ENCODE assay signal across 18 cellular contexts in the genomic region with DNA sequence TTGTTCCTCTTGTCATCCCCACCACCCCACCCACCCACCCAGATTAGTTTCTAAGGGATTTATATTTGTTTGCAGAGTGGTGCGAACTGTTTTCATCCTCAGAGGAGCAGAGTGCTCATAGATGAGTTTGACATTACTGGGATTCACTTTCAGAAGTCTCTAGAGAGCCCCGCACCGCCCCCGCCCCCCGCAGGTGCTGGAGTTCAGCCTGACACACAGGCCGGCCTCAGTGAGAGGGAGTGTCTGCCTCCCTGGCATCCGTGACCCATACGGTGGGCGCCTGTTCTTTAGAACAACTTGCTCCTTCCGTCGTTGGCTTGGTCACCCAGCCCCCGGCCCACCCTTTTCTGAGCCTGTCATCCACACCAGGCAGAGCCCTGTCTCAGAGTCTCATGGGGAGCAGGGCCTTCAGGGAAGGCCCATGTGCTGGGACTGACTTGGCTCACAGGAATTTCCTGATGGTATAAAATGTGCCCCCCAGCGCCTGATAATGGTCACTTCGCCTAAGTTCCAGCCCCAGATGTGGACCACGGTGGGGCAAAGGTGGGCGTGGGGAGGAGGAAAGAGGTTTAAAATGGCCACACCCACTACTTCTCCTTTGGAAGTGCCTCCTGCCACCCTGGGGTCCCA. TPM values are rescaled to one million over a fixed set of nuclear protein-coding genes. Genes with fewer than 3 reads are reported as not detected.
DNase-seq lines count a peak whose midpoint lies in the region; ATAC-seq and TF ChIP-seq lines count a peak whose summit lies in the region.
"Had no signal": no experiment of that assay in that cellular context is flagged by ENCODE, and none has a peak within 500 bp of the region (broad histone marks: within the 10 kb centered on the region; RNA-seq: fewer than 3 reads in every experiment).

No MANE protein-coding gene starts in this region.

- H3K36me3 ChIP-seq in endodermal cell (ENCODE audit: control insufficient read depth, insufficient read depth, low read length): no peaks in the 10 kb centered on the region
- no peaks in the 10 kb centered on the region for H3K36me3 ChIP-seq in tibial nerve
- no peaks in the 10 kb centered on the region for H3K36me3 ChIP-seq in Caco-2 (ENCODE audit: control insufficient read depth, insufficient read depth, low read length)

- no peak overlapping the region for H3K4me3 Mint-ChIP-seq in activated CD8-positive, alpha-beta T cell treated with anti-CD3 and anti-CD28 coated beads for 36 hours
- no peak overlapping the region for H3K4me3 Mint-ChIP-seq in activated CD8-positive, alpha-beta T cell treated with anti-CD3 and anti-CD28 coated beads, Interleukin-2, amount 10 ng/mL, durations not matched to agents 7 days and 5 days
- no peak overlapping the region for H3K4me3 Mint-ChIP-seq in endodermal cell
- no peak overlapping the region for H3K4me3 Mint-ChIP-seq in osteocyte (ENCODE audit: unreplicated experiment)
- H3K4me3 Mint-ChIP-seq in Caco-2 (ENCODE audit: unreplicated experiment): no peak overlapping the region
- H3K4me3 Mint-ChIP-seq: activated naive CD8-positive, alpha-beta T cell treated with anti-CD3 and anti-CD28 coated beads, Interleukin-2, amount 10 ng/mL, durations not matched to agents 7 days and 5 days had no signal

- H3K9me3 ChIP-seq in endodermal cell (ENCODE audit: control insufficient read depth, low read length) (no peaks in the 10 kb centered on the region), tibial nerve (no peaks in the 10 kb centered on the region), Caco-2 (no peaks in the 10 kb centered on the region)

- POLR2A ChIA-PET in activated CD8-positive, alpha-beta T cell treated with anti-CD3 and anti-CD28 coated beads for 36 hours (lab: Charles Lee): interaction anchor here (0.5 to 1.0 kb wide), 3 partner anchors 10 to 41 kb away, joined by 3 to 4 read pairs (median 3); no protein-coding TSS in a partner anchor
- POLR2A ChIA-PET in activated CD8-positive, alpha-beta T cell treated with anti-CD3 and anti-CD28 coated beads, Interleukin-2, amount 10 ng/mL, durations not matched to agents 7 days and 5 days (lab: Charles Lee): no interaction called here
- POLR2A ChIA-PET in Caco-2 (lab: Charles Lee): no interaction called here

- no peak for TF ChIP-seq CTCF in activated CD8-positive, alpha-beta T cell treated with anti-CD3 and anti-CD28 coated beads for 36 hours (IDR thresholded peaks at IDR 0.05)
- TF ChIP-seq CTCF in endodermal cell (conservative IDR thresholded peaks at IDR 0.05) (peak; percentile 18), osteocyte (IDR thresholded peaks at IDR 0.05) (no peak), tibial nerve (IDR thresholded peaks at IDR 0.05) (no peak), Caco-2 (IDR thresholded peaks at IDR 0.05; ENCODE audit: insufficient read depth in 1 of 2, low read depth in 1 of 2, low read length in 1 of 2, severe bottlenecking in 1 of 2, unreplicated experiment in 1 of 2) (no peak)

- H3K4me1 ChIP-seq in endodermal cell (ENCODE audit: control insufficient read depth, insufficient read depth, low read length) (no peaks in the 10 kb centered on the region), tibial nerve (peaks cover 0 to 26% (median 7%) of the 10 kb centered on the region in 4 donors), Caco-2 (no peaks in the 10 kb centered on the region)

- no peak for TF ChIP-seq POLR2A in tibial nerve (IDR thresholded peaks at IDR 0.05)

- H3K4me1 Mint-ChIP-seq in activated CD8-positive, alpha-beta T cell treated with anti-CD3 and anti-CD28 coated beads for 36 hours (ENCODE audit: low read depth): peaks cover 71% of the 10 kb centered on the region
- H3K4me1 Mint-ChIP-seq in activated CD8-positive, alpha-beta T cell treated with anti-CD3 and anti-CD28 coated beads, Interleukin-2, amount 10 ng/mL, durations not matched to agents 7 days and 5 days (ENCODE audit: low read depth): peaks cover 28% of the 10 kb centered on the region
- H3K4me1 Mint-ChIP-seq in endodermal cell: no peaks in the 10 kb centered on the region
- peaks cover 58% of the 10 kb centered on the region for H3K4me1 Mint-ChIP-seq in osteocyte (ENCODE audit: unreplicated experiment)
- no peaks in the 10 kb centered on the region for H3K4me1 Mint-ChIP-seq in Caco-2 (ENCODE audit: low read depth, unreplicated experiment)

- CTCF ChIA-PET in activated CD8-positive, alpha-beta T cell treated with anti-CD3 and anti-CD28 coated beads for 36 hours (lab: Charles Lee): interaction anchor here (1.1 kb wide), 1 partner anchor 77 kb away, joined by 3 read pairs; no protein-coding TSS in a partner anchor
- CTCF ChIA-PET in activated CD8-positive, alpha-beta T cell treated with anti-CD3 and anti-CD28 coated beads, Interleukin-2, amount 10 ng/mL, durations not matched to agents 7 days and 5 days (lab: Charles Lee): no interaction called here
- CTCF ChIA-PET in Caco-2 (lab: Charles Lee): no interaction called here

- H3K27me3 Mint-ChIP-seq in activated CD8-positive, alpha-beta T cell treated with anti-CD3 and anti-CD28 coated beads for 36 hours: no peaks in the 10 kb centered on the region
- H3K27me3 Mint-ChIP-seq in activated CD8-positive, alpha-beta T cell treated with anti-CD3 and anti-CD28 coated beads, Interleukin-2, amount 10 ng/mL, durations not matched to agents 7 days and 5 days (ENCODE audit: low read depth): no peaks in the 10 kb centered on the region
- peaks cover 5% of the 10 kb centered on the region for H3K27me3 Mint-ChIP-seq in endodermal cell (ENCODE audit: insufficient read depth)
- H3K27me3 Mint-ChIP-seq in osteocyte (ENCODE audit: unreplicated experiment): no peaks in the 10 kb centered on the region
- H3K27me3 Mint-ChIP-seq in Caco-2 (ENCODE audit: insufficient read depth, unreplicated experiment): no peaks in the 10 kb centered on the region
- H3K27me3 Mint-ChIP-seq: activated naive CD8-positive, alpha-beta T cell treated with anti-CD3 and anti-CD28 coated beads, Interleukin-2, amount 10 ng/mL, durations not matched to agents 7 days and 5 days had no signal

- ATAC-seq in activated CD8-positive, alpha-beta T cell treated with anti-CD3 and anti-CD28 coated beads for 36 hours: peak; percentile 63
- no peak for ATAC-seq in activated CD8-positive, alpha-beta T cell treated with anti-CD3 and anti-CD28 coated beads, Interleukin-2, amount 10 ng/mL, durations not matched to agents 7 days and 5 days
- ATAC-seq: GM12878 had no signal

- WGBS in endodermal cell (ENCODE audit: insufficient coverage in 1 of 2, insufficient read length in 1 of 2), 2 experiments: 63 to 67% methylated on average over 12 to 16 of the region's 16 CpGs
- 63 to 72% methylated on average over 16 of the region's 16 CpGs for WGBS in tibial nerve, 2 donors

- peak; percentile 49 for DNase-seq in activated CD8-positive, alpha-beta T cell treated with anti-CD3 and anti-CD28 coated beads for 36 hours
- no peak for DNase-seq in activated CD8-positive, alpha-beta T cell treated with anti-CD3 and anti-CD28 coated beads, Interleukin-2, amount 10 ng/mL, durations not matched to agents 7 days and 5 days
- peak; percentile 34 for DNase-seq in HT1080 (ENCODE audit: low read depth)
- peak; percentile 69 for DNase-seq in endodermal cell
- DNase-seq in osteocyte (ENCODE audit: extremely low spot score, unreplicated experiment): no peak
- no peak for DNase-seq in tibial nerve (ENCODE audit: low spot score in 2 of 2)
- no peak for DNase-seq in Caco-2
- no peak for DNase-seq in activated effector memory CD4-positive, alpha-beta T cell treated with anti-CD3 and anti-CD28 coated beads, Interleukin-2, amount 50 U/mL, for 16 hours
- DNase-seq: activated CD4-positive, alpha-beta T cell treated with anti-CD3 and anti-CD28 coated beads for 1 hour; activated naive CD8-positive, alpha-beta T cell treated with anti-CD3 and anti-CD28 coated beads, Interleukin-2, amount 10 ng/mL, durations not matched to agents 7 days and 5 days; activated T-cell treated with anti-CD3 and anti-CD28 coated beads for 4 hours; effector CD4-positive, alpha-beta T cell; Kasumi-1; NCI-H146; NCI-H2227 treated with DMSO at 0.1 percent for 48 hours; SIG-M5; stimulated activated naive CD4-positive, alpha-beta T cell had no signal

- no TSS peak for BruUV-seq in Caco-2 (replicated peaks; lab: Mats Ljungman, UMichigan)

- intact Hi-C loops in activated CD8-positive, alpha-beta T cell treated with anti-CD3 and anti-CD28 coated beads for 36 hours (cut with micrococcal nuclease): no loop called here
- intact Hi-C loops in Caco-2 (cut with micrococcal nuclease; ENCODE audit: unreplicated experiment): no loop called here

- H3K4me3 ChIP-seq in endodermal cell (ENCODE audit: low read length) (no peak overlapping the region), tibial nerve (no peak overlapping the region), Caco-2 (ENCODE audit: low read depth, low read length) (no peak overlapping the region)
- H3K4me3 ChIP-seq: GM12878 had no signal

- H3K27ac Mint-ChIP-seq in activated CD8-positive, alpha-beta T cell treated with anti-CD3 and anti-CD28 coated beads for 36 hours: no peak overlapping the region
- H3K27ac Mint-ChIP-seq in activated CD8-positive, alpha-beta T cell treated with anti-CD3 and anti-CD28 coated beads, Interleukin-2, amount 10 ng/mL, durations not matched to agents 7 days and 5 days: no peak overlapping the region
- no peak overlapping the region for H3K27ac Mint-ChIP-seq in endodermal cell
- H3K27ac Mint-ChIP-seq in osteocyte (ENCODE audit: unreplicated experiment): peak overlapping the region; percentile 59
- no peak overlapping the region for H3K27ac Mint-ChIP-seq in Caco-2 (ENCODE audit: unreplicated experiment)
- H3K27ac Mint-ChIP-seq: activated naive CD8-positive, alpha-beta T cell treated with anti-CD3 and anti-CD28 coated beads, Interleukin-2, amount 10 ng/mL, durations not matched to agents 7 days and 5 days had no signal

- TF ChIP-seq EP300 in tibial nerve (IDR thresholded peaks at IDR 0.05): no peak

- H3K27me3 ChIP-seq in endodermal cell (ENCODE audit: control insufficient read depth, insufficient read depth, low read length, poor library complexity, severe bottlenecking) (no peaks in the 10 kb centered on the region), tibial nerve (no peaks in the 10 kb centered on the region), Caco-2 (replicated peaks; ENCODE audit: control insufficient read depth, insufficient read depth, low read length) (no peaks in the 10 kb centered on the region)

- H3K36me3 Mint-ChIP-seq in activated CD8-positive, alpha-beta T cell treated with anti-CD3 and anti-CD28 coated beads for 36 hours (ENCODE audit: low read depth): peaks cover 18% of the 10 kb centered on the region
- peaks cover 6% of the 10 kb centered on the region for H3K36me3 Mint-ChIP-seq in activated CD8-positive, alpha-beta T cell treated with anti-CD3 and anti-CD28 coated beads, Interleukin-2, amount 10 ng/mL, durations not matched to agents 7 days and 5 days (ENCODE audit: low read depth)
- no peaks in the 10 kb centered on the region for H3K36me3 Mint-ChIP-seq in endodermal cell (ENCODE audit: low read depth)
- H3K36me3 Mint-ChIP-seq in osteocyte (ENCODE audit: unreplicated experiment): no peaks in the 10 kb centered on the region
- H3K36me3 Mint-ChIP-seq in Caco-2 (ENCODE audit: insufficient read depth, unreplicated experiment): no peaks in the 10 kb centered on the region

- H3K9ac ChIP-seq in endodermal cell (ENCODE audit: extremely low read depth, low read length, poor library complexity, severe bottlenecking): no peak overlapping the region

- H3K9me3 Mint-ChIP-seq in activated CD8-positive, alpha-beta T cell treated with anti-CD3 and anti-CD28 coated beads for 36 hours: no peaks in the 10 kb centered on the region
- no peaks in the 10 kb centered on the region for H3K9me3 Mint-ChIP-seq in activated CD8-positive, alpha-beta T cell treated with anti-CD3 and anti-CD28 coated beads, Interleukin-2, amount 10 ng/mL, durations not matched to agents 7 days and 5 days (ENCODE audit: insufficient read depth)
- no peaks in the 10 kb centered on the region for H3K9me3 Mint-ChIP-seq in endodermal cell
- no peaks in the 10 kb centered on the region for H3K9me3 Mint-ChIP-seq in osteocyte (ENCODE audit: unreplicated experiment)
- H3K9me3 Mint-ChIP-seq in Caco-2 (ENCODE audit: unreplicated experiment): no peaks in the 10 kb centered on the region
- H3K9me3 Mint-ChIP-seq: activated naive CD8-positive, alpha-beta T cell treated with anti-CD3 and anti-CD28 coated beads, Interleukin-2, amount 10 ng/mL, durations not matched to agents 7 days and 5 days had no signal

- H3K27ac ChIP-seq in endodermal cell (ENCODE audit: low read depth, low read length) (no peak overlapping the region), tibial nerve (no peak overlapping the region)

RNA-seq across cellular contexts. Expression of a gene that starts 44.3 kb away (rescaled TPM):
- total RNA-seq in activated CD8-positive, alpha-beta T cell treated with anti-CD3 and anti-CD28 coated beads for 36 hours: 100 to 1,000 TPM; 166 to 170 TPM
- total RNA-seq in activated CD8-positive, alpha-beta T cell treated with anti-CD3 and anti-CD28 coated beads, Interleukin-2, amount 10 ng/mL, durations not matched to agents 7 days and 5 days: 10 to 100 TPM; 55.8 to 56.6 TPM
- 158 and 201 TPM in 2 replicates for total RNA-seq in HT1080 (2014; rRNA removed; shearing (Covaris generic))
- polyA plus RNA-seq in HT1080 (2015; cell fraction: cytosol; rRNA removed): 216 and 260 TPM in 2 replicates
- 106 and 112 TPM in 2 replicates for polyA plus RNA-seq in HT1080 (2015; cell fraction: nucleus; rRNA removed)
- total RNA-seq in endodermal cell (1 to 10 TPM; 6.8 to 8.1 TPM), osteocyte (56.8 and 57.8 TPM in 2 replicates), tibial nerve (10 to 100 TPM; 29.0 to 56.7 (median 34.5) TPM), Caco-2 (2022) (26.3 and 26.9 TPM in 2 replicates)
- polyA plus RNA-seq in endodermal cell (2013, experiment 1 of 2): 17.6 TPM
- polyA plus RNA-seq in endodermal cell (2013, experiment 2 of 2): 14.0 TPM

Comparison
In these comparisons a context has a peak if more than half of its experiments do, and no peak if none do; other contexts are left out.
1. DNase-seq: peak in activated CD8-positive, alpha-beta T cell treated with anti-CD3 and anti-CD28 coated beads for 36 hours (single experiment), HT1080 (single experiment) and endodermal cell (single experiment); none in activated CD8-positive, alpha-beta T cell treated with anti-CD3 and anti-CD28 coated beads, Interleukin-2, amount 10 ng/mL, durations not matched to agents 7 days and 5 days (single experiment), osteocyte (single experiment), tibial nerve (0 of 2), Caco-2 (0 of 2) and activated effector memory CD4-positive, alpha-beta T cell treated with anti-CD3 and anti-CD28 coated beads, Interleukin-2, amount 50 U/mL, for 16 hours (single experiment).